5 cellular contexts compared by ENCODE assay signal in the genomic region with DNA sequence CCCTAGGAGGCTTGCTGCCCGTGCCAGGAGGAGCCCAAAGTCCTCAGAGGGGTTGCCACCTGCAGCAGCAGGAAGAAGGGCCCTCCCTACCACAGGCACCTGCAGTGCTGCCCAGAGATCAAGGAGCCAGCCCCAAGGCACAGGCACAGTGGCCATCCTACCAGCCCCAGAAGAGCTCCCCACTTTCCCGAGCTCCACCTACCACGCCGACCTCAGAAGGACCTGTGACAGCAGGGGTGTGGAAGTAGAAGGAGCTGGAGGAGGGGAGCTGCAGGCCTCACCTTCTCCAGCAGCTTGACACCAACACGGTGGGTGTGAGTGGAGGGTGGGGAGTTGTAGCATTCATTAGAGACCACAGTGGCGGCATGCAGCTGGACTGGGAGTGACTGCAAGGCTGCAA.
"Had no signal": no experiment of that assay in that cellular context is flagged by ENCODE, and none has a peak within 500 bp of the region (broad histone marks: within the 10 kb centered on the region; RNA-seq: fewer than 3 reads in every experiment).

No MANE protein-coding gene starts in this region.

- H3K4me3 ChIP-seq: GM23338 had no signal

- H2AFZ ChIP-seq: GM23338 had no signal

- H3K4me2 ChIP-seq: GM23338 had no signal

- ATAC-seq: GM23338, HepG2 had no signal

- DNase-seq: H9, HCEC 1CT had no signal

- H3K27ac ChIP-seq: HL-60 had no signal
